ENCODE assay signal across 8 cellular contexts in the genomic region with DNA sequence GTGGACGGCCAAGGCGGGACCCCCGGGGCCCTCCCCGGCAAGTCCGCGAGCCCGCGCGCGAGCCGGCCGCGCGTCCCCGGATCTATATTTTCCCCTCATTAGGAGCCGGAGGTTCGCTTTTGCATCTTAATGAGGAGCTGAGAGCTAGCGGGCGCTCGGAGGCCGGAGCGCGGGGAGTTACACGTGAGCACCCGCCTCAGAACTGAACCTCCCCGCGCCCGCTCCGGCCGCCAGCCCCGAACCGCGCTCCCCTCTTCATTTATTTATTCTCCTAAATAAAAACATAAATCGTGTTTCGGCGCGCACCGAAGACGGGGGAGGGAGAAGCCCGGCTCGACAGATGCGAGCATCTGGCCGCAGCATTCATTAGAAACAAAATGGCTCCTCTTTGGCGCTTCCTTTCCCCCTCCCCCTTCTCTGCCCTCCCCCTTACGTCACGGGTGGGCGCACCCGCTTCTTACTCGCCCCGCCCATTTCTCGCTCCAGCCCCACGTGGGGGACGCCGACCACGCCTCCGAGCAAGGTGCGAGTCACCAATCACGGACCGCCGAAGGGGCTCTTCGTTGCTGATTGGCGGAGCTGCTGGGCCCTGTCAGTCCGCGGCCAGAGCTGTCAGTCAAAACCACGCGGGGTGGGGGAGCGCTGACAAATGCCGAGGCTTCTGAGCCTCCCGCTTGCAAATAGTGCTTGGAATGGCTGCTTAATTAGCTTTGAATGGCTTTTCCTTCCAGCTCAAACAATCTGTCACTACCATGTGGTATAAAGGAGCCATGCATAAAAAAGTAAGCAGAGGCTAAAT. TPM values are rescaled to one million over a fixed set of nuclear protein-coding genes. Genes with fewer than 3 reads are reported as not detected.
A peak's percentile ranks its signal among the peaks of the same experiment; 100 is the strongest.
DNase-seq lines count a peak whose midpoint lies in the region; ATAC-seq and TF ChIP-seq lines count a peak whose summit lies in the region.

No MANE protein-coding gene starts in this region.

- ATAC-seq in GM19324 (IDR thresholded peaks at IDR 0.05; ENCODE audit: low FRiP score, unreplicated experiment), result peak; percentile 71
- ATAC-seq in HG03520 (IDR thresholded peaks at IDR 0.05; ENCODE audit: unreplicated experiment), result peak; percentile 58

- DNase-seq in BJ (ENCODE audit: low read depth) (peak; percentile 91), NCI-H69 (lab: John Stamatoyannopoulos, UW) (peak; percentile 98), cortex of kidney (lab: John Stamatoyannopoulos, UW) (peak; percentile 78), left kidney (ENCODE audit: low read depth, low spot score) (peak; percentile 100)
- DNase-seq in activated CD4-positive, alpha-beta T cell treated with anti-CD3 and anti-CD28 coated beads, Interleukin-2, amount 50 U/mL, for 1 hour, result peak; percentile 100
- DNase-seq in stimulated activated CD4-positive, alpha-beta T cell treated with anti-CD3 and anti-CD28 coated beads, Interleukin-1b, Interleukin-23, amount 100 ng/mL, for 48 hours, result peak; percentile 100

- H3K27me3 ChIP-seq in BJ (ENCODE audit: control insufficient read depth, insufficient read depth, low read length), result peaks cover 23% of the 10 kb centered on the region

- no peak for TF ChIP-seq CTCF in BJ (IDR thresholded peaks at IDR 0.05; ENCODE audit: insufficient read depth, low read depth, low read length)

- peak overlapping the region; percentile 41 for H3K4me3 ChIP-seq in BJ (ENCODE audit: low read depth, low read length)

- H3K36me3 ChIP-seq in BJ (ENCODE audit: control insufficient read depth, insufficient read depth, low read length), result no peaks in the 10 kb centered on the region

- CTCF ChIA-PET in BJ (lab: Yijun Ruan, JAX), result interaction anchor here (1.1 to 1.8 kb wide), 4 partner anchors 11 to 577 kb away, joined by 3 to 6 read pairs (median 4); no protein-coding TSS in a partner anchor

- POLR2A ChIA-PET in BJ (lab: Charles Lee), result interaction anchor here (0.6 to 0.8 kb wide), 2 partner anchors 36 to 219 kb away, joined by 3 read pairs; no protein-coding TSS in a partner anchor

RNA-seq across cellular contexts. Expression of a gene that starts 1.6 kb away (rescaled TPM):
- 1.3 and 3.7 TPM in 2 replicates for polyA plus RNA-seq in BJ (2011; rRNA removed)
- polyA minus RNA-seq in BJ (2011; rRNA and poly(A)+ RNA removed), result 4.9 TPM in 2 replicates

Comparison
In these comparisons a context has a peak if more than half of its experiments do, and no peak if none do; other contexts are left out.
1. Peak in every context shown above with its lines: DNase-seq, ATAC-seq and H3K4me3 ChIP-seq.